8 cellular contexts compared by ENCODE assay signal in the genomic region with DNA sequence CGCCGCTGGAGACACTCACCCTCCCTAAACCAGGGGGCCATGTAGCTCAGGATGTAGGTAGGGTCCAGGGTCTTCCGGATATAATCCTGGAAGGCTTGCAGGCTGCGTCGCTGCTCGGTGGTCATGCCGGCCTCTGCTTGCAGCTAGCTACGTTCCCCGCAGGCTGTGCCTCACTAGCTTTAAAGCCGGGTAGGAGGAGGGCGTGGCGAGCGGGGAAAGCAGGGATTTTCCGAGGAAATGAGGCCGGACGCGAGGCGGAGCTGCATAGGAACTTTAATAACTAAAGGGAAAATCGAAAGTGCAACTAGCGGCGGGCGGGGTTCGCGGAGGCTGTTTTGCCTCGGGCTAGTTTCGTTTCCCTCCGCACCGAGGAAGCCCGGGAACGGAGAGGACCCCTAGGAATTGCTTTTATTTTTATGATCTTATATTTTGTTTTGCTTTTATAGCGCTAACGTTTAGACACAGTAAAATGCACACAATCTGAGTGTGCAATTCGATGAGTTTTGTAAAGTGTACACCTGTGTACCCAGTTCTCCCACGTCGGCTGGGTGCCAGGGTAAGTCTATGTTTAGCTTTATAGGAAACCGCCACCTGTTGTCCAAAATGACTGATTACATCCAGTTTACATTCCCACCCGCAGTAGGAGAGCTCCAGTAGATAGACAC. TPM values are rescaled to one million over a fixed set of nuclear protein-coding genes. Genes with fewer than 3 reads are reported as not detected.
DNase-seq lines count a peak whose midpoint lies in the region; ATAC-seq, FAIRE-seq and TF ChIP-seq lines count a peak whose summit lies in the region.

RIGI (minus strand) TSS at position 155 of the 665 bp plus-strand sequence; CDS start at position 125, 30 bp downstream.

- FAIRE-seq in colon (lab: Jason Lieb, UNC) = peak; percentile 33

- H3K4me3 ChIP-seq in AG10803 (ENCODE audit: low read length) = peak within 1 kb of the TSS; percentile 78

- DNase-seq in AG10803 (ENCODE audit: low read depth) (peak; percentile 87), NCI-H226 (peak; percentile 80), left colon (peak; percentile 95 to 98)
- peak; percentile 45 to 57 for DNase-seq in activated CD4-positive, alpha-beta T cell treated with anti-CD3 and anti-CD28 coated beads for 24 hours (ENCODE audit: low read depth in 2 of 2)
- DNase-seq in stimulated activated CD4-positive, alpha-beta T cell treated with anti-CD3 and anti-CD28 coated beads, Interleukin-1b, Interleukin-23, amount 100 ng/mL, for 48 hours = peak; percentile 70

- peak; percentile 43 for TF ChIP-seq CTCF in AG10803 (conservative IDR thresholded peaks at IDR 0.05; ENCODE audit: low read length)

- in situ Hi-C loops in GM18951 (cut with MboI; ENCODE audit: low sequenced_read_pairs, unreplicated experiment) = no loop called here

- intact Hi-C loops in left colon (cut with DNase I, micrococcal nuclease) = no loop called here

- peak; percentile 76 for ATAC-seq in HG03196 (IDR thresholded peaks at IDR 0.05; ENCODE audit: unreplicated experiment)
- ATAC-seq in left colon = peak; percentile 89

- TF ChIP-seq POLR2A in GM18951 (IDR thresholded peaks at IDR 0.05; ENCODE audit: extremely low read depth, insufficient read depth, insufficient read length) = peak; percentile 66

RNA-seq across cellular contexts. Expression of gene RIGI, which starts in this region (rescaled TPM):
- total RNA-seq in left colon = 10 to 100 TPM in 1 of 2 donors, 1 to 10 TPM in 1; 7.2 to 24.7 TPM

Comparison
In these comparisons a context has a peak if more than half of its experiments do, and no peak if none do; other contexts are left out.
1. Peak in every context shown above with its lines: DNase-seq, ATAC-seq and H3K4me3 ChIP-seq.